Comparison of ENCODE assay signal across 8 cellular contexts in the genomic region with DNA sequence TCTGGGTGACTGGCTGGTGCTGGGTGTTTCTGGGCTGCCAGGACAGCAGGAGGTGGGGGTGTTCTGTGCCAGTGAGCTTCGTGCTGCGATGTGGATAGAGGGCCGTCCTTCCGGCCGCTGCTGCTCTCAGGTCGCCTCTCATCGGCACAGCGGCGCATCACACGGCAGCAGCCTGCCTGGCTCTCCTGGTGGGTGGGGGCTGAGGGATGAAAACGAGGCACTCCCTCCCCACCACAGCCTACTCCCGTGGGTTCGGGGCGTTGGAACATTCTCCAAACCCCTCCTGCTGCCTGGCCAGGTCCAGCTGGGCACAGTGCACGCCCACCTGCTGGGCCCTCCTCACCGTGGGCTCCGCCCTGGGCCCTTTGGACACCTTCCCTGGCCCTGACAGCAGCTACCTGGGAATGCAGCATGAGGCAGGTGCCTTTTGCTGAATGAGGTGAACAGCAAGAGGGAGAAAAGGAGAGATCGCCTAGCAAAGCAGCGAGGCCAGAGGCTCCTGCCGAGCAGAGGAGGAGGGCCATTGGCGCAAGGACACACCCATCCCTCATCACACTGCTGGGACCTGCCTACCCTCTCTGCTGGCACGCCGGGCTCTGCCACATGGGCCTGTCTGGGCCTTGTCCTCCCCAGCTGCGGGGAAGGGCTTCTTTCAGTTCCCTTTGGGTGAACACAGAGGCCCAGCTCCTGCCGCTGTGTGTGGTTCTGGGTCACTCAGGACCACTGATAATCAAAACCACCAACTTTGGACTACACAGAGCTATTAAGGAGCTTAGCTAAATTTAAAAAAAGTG. TPM values are rescaled to one million over a fixed set of nuclear protein-coding genes. Genes with fewer than 3 reads are reported as not detected.
DNase-seq lines count a peak whose midpoint lies in the region; ATAC-seq, FAIRE-seq and TF ChIP-seq lines count a peak whose summit lies in the region.

No MANE protein-coding gene starts in this region.

- H3K4me1 ChIP-seq in keratinocyte (ENCODE audit: control insufficient read depth, extremely low read depth, insufficient read depth, low read length) = peaks cover 25% of the 10 kb centered on the region

- peaks cover 6% of the 10 kb centered on the region for H4K20me1 ChIP-seq in keratinocyte (ENCODE audit: control insufficient read depth, extremely low read depth, insufficient read depth, low read length)

- H3K27me3 ChIP-seq in keratinocyte (ENCODE audit: control insufficient read depth, extremely low read depth, insufficient read depth, low read length) = no peaks in the 10 kb centered on the region

- TF ChIP-seq CTCF in natural killer cell (IDR thresholded peaks at IDR 0.05) (no peak), keratinocyte (optimal IDR thresholded peaks at IDR 0.05 in 1 of 3, IDR thresholded peaks at IDR 0.05 in 1 of 3, conservative IDR thresholded peaks at IDR 0.05 in 1 of 3; ENCODE audit: extremely low read depth in 1 of 3, insufficient read depth in 2 of 3, low read length in 3 of 3) (peak in 1 of 3 experiments; percentile 31)

- no peaks in the 10 kb centered on the region for H3K36me3 Mint-ChIP-seq in natural killer cell
- H3K36me3 Mint-ChIP-seq in natural killer cell treated with Interleukin-12 subunit alpha and Interleukin-12 subunit beta and Interleukin-15 and Interleukin-18, amount 100 ng/mL, for 72 hours = no peaks in the 10 kb centered on the region

- H3K36me3 ChIP-seq in keratinocyte (ENCODE audit: control insufficient read depth in 2 of 2, extremely low read depth in 1 of 2, insufficient read depth in 2 of 2, low read length in 2 of 2) = no peaks in the 10 kb centered on the region

- H3K9me1 ChIP-seq in keratinocyte (ENCODE audit: control insufficient read depth, extremely low read depth, insufficient read depth, low read length) = no peaks in the 10 kb centered on the region

- peak overlapping the region; percentile 72 for H2AFZ ChIP-seq in keratinocyte (ENCODE audit: control insufficient read depth, low read length)

- peaks cover 2% of the 10 kb centered on the region for H3K79me2 ChIP-seq in keratinocyte (ENCODE audit: control insufficient read depth, insufficient read depth, low read length)

- ATAC-seq in natural killer cell (peak; percentile 9 to 48 (median 10)), HG03025 (IDR thresholded peaks at IDR 0.05; ENCODE audit: low FRiP score, unreplicated experiment) (peak; percentile 43)
- no peak for ATAC-seq in natural killer cell treated with Interleukin-12 subunit alpha and Interleukin-12 subunit beta and Interleukin-15 and Interleukin-18, amount 100 ng/mL, for 72 hours

- peak; percentile 93 for FAIRE-seq in keratinocyte (lab: Jason Lieb, UNC)

- peaks cover 7 to 11% of the 10 kb centered on the region in 2 donors for H3K4me1 Mint-ChIP-seq in natural killer cell
- H3K4me1 Mint-ChIP-seq in natural killer cell treated with Interleukin-12 subunit alpha and Interleukin-12 subunit beta and Interleukin-15 and Interleukin-18, amount 100 ng/mL, for 72 hours (ENCODE audit: low read depth in 2 of 2) = peaks cover 7 to 14% of the 10 kb centered on the region in 2 donors

- DNase-seq in natural killer cell = no peak
- no peak for DNase-seq in natural killer cell treated with Interleukin-12 subunit alpha and Interleukin-12 subunit beta and Interleukin-15 and Interleukin-18, amount 100 ng/mL, for 72 hours (ENCODE audit: low spot score)
- DNase-seq in NOMO-1 (lab: John Stamatoyannopoulos, UW; ENCODE audit: unreplicated experiment in 2 of 2) = peak; percentile 88 to 89
- DNase-seq in keratinocyte (ENCODE audit: low read depth, low spot score) = peak; percentile 55
- no peak for DNase-seq in OCI-M1 (lab: John Stamatoyannopoulos, UW)
- no peak for DNase-seq in activated naive CD4-positive, alpha-beta T cell treated with anti-CD3 and anti-CD28 coated beads, Interleukin-2, amount 50 U/mL, for 16 hours
- DNase-seq in iPS-NIHi7 (ENCODE audit: extremely low spot score) = no peak

- H3K27ac ChIP-seq in keratinocyte (ENCODE audit: control insufficient read depth, insufficient read depth, low read length) = peak overlapping the region; percentile 47

- dilution Hi-C loops in keratinocyte (cut with MboI; ENCODE audit: extremely low pct_ligation_motif_present, low sequenced_read_pairs) = no loop called here

- H3K4me2 ChIP-seq in keratinocyte (ENCODE audit: control insufficient read depth, extremely low read depth, insufficient read depth, low read depth, low read length) = peak overlapping the region; percentile 94

- peak overlapping the region; percentile 15 to 64 (median 37) for H3K4me3 ChIP-seq in keratinocyte (ENCODE audit: control insufficient read depth in 2 of 3, extremely low read depth in 1 of 3, insufficient read depth in 2 of 3, low read depth in 1 of 3, low read length in 3 of 3)

- peak overlapping the region; percentile 61 for H3K9ac ChIP-seq in keratinocyte (ENCODE audit: control insufficient read depth, extremely low read depth, insufficient read depth, low read length)

- H3K4me3 Mint-ChIP-seq in natural killer cell = no peak overlapping the region
- H3K4me3 Mint-ChIP-seq in natural killer cell treated with Interleukin-12 subunit alpha and Interleukin-12 subunit beta and Interleukin-15 and Interleukin-18, amount 100 ng/mL, for 72 hours = no peak overlapping the region

- H3K27ac Mint-ChIP-seq in natural killer cell = no peak overlapping the region
- H3K27ac Mint-ChIP-seq in natural killer cell treated with Interleukin-12 subunit alpha and Interleukin-12 subunit beta and Interleukin-15 and Interleukin-18, amount 100 ng/mL, for 72 hours = no peak overlapping the region

- no peaks in the 10 kb centered on the region for H3K9me3 Mint-ChIP-seq in natural killer cell
- no peaks in the 10 kb centered on the region for H3K9me3 Mint-ChIP-seq in natural killer cell treated with Interleukin-12 subunit alpha and Interleukin-12 subunit beta and Interleukin-15 and Interleukin-18, amount 100 ng/mL, for 72 hours

- intact Hi-C loops in natural killer cell (cut with micrococcal nuclease) = loop anchor here (10.0 kb wide), 1 partner anchor 176 kb away; the partner anchor contains the start of gene PWWP2B

- no peaks in the 10 kb centered on the region for H3K27me3 Mint-ChIP-seq in natural killer cell (ENCODE audit: low read depth in 2 of 2)
- no peaks in the 10 kb centered on the region for H3K27me3 Mint-ChIP-seq in natural killer cell treated with Interleukin-12 subunit alpha and Interleukin-12 subunit beta and Interleukin-15 and Interleukin-18, amount 100 ng/mL, for 72 hours

- H3K9me3 ChIP-seq in keratinocyte (ENCODE audit: control insufficient read depth, low read depth, low read length) = no peaks in the 10 kb centered on the region

RNA-seq across cellular contexts. Expression of gene INPP5A, which starts 33.4 kb away (rescaled TPM):
- total RNA-seq in natural killer cell = 10 to 100 TPM; 12.6 to 38.6 (median 18.6) TPM
- total RNA-seq in natural killer cell treated with Interleukin-12 subunit alpha and Interleukin-12 subunit beta and Interleukin-15 and Interleukin-18, amount 100 ng/mL, for 72 hours = 10 to 100 TPM; 14.8 to 18.6 TPM
- polyA plus RNA-seq in keratinocyte = 8.7 to 18.9 TPM (median 11.2 TPM) in 3 replicates
- polyA plus RNA-seq in keratinocyte (2011; ENCODE audit: low read depth) = 2.2 TPM
- 11.5 and 12.1 TPM in 2 replicates for polyA plus RNA-seq in keratinocyte (2011; cell fraction: cytosol; rRNA removed)
- polyA plus RNA-seq in keratinocyte (2011; cell fraction: nucleus; rRNA removed) = 6.2 and 8.2 TPM in 2 replicates
- polyA plus RNA-seq in keratinocyte (2012; ENCODE audit: low replicate concordance) = 7.7 and 13.5 TPM in 2 replicates
- 14.7 to 20.5 TPM (median 15.0 TPM) in 3 replicates for polyA minus RNA-seq in keratinocyte
- 20.3 TPM for polyA minus RNA-seq in keratinocyte (2011; cell fraction: cytosol; rRNA and poly(A)+ RNA removed)
- 4.7 and 8.1 TPM in 2 replicates for polyA minus RNA-seq in keratinocyte (2011; cell fraction: nucleus; rRNA and poly(A)+ RNA removed)

Comparison
In these comparisons a context has a peak if more than half of its experiments do, and no peak if none do; other contexts are left out.
1. ATAC-seq: peak in natural killer cell (3 of 3) and HG03025 (single experiment); none in natural killer cell treated with Interleukin-12 subunit alpha and Interleukin-12 subunit beta and Interleukin-15 and Interleukin-18, amount 100 ng/mL, for 72 hours (0 of 2).
2. DNase-seq: peak in NOMO-1 (2 of 2) and keratinocyte (single experiment); none in natural killer cell (single experiment), natural killer cell treated with Interleukin-12 subunit alpha and Interleukin-12 subunit beta and Interleukin-15 and Interleukin-18, amount 100 ng/mL, for 72 hours (single experiment), OCI-M1 (single experiment), activated naive CD4-positive, alpha-beta T cell treated with anti-CD3 and anti-CD28 coated beads, Interleukin-2, amount 50 U/mL, for 16 hours (single experiment) and iPS-NIHi7 (single experiment).